ENCODE assay signal across 1 cellular context in genomic region chr6:129704708-129705107, GRCh38.
TF ChIP-seq lines count a peak whose summit lies in the region.

No MANE protein-coding gene starts in this region.

TF ChIP-seq in SK-N-SH treated with all-trans-retinoic acid at 6 μM for 48 hours, 23 proteins besides CTCF, POLR2A, EP300 and RAD21 (continued from another document):
- TF ChIP-seq TSHZ2 (CRISPR knock-in tag; IDR thresholded peaks at IDR 0.05): no peak
- no peak for TF ChIP-seq CREB5 (CRISPR knock-in tag; IDR thresholded peaks at IDR 0.05; ENCODE audit: low read depth)
- no peak for TF ChIP-seq ARNTL (CRISPR knock-in tag; IDR thresholded peaks at IDR 0.05; ENCODE audit: borderline replicate concordance, low read depth)
